Comparison of ENCODE assay signal across 33 cellular contexts in the genomic region with DNA sequence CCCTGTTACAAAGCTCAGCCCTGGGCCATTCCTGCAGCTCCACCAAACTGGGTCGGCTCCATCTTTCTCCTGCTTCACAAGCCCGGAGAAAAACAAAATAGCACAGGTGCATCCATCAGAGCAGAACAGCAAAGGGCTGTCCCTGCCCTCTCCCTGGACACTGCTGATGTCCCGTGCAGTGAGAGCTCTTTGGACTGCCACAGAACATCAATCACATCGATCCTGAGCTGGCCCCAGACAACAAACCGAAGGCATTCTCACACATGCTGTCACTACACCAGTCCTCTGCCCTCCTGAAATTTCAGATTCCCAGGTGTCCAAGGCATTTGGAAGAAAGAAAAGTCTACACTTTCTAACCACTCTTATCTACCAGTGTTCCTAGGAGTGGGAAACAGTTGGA.
"Had no signal": no experiment of that assay in that cellular context is flagged by ENCODE, and none has a peak within 500 bp of the region (broad histone marks: within the 10 kb centered on the region; RNA-seq: fewer than 3 reads in every experiment).

No MANE protein-coding gene starts in this region.

- H3K27ac Mint-ChIP-seq: activated CD4-positive, alpha-beta memory T cell treated with anti-CD3 and anti-CD28 coated beads, Interleukin-2, amount 10 ng/mL, durations not matched to agents 7 days and 5 days; activated CD4-positive, alpha-beta T cell treated with anti-CD3 and anti-CD28 coated beads, Interleukin-2, amount 10 ng/mL, durations not matched to agents 7 days and 5 days; activated naive CD4-positive, alpha-beta T cell treated with anti-CD3 and anti-CD28 coated beads, Interleukin-2, amount 50 U/mL, for 24 hours; activated naive CD8-positive, alpha-beta T cell treated with anti-CD3 and anti-CD28 coated beads, Interleukin-2, amount 50 U/mL, for 24 hours; activated T-helper 2 cell treated with anti-CD3 and anti-CD28 coated beads, Interferon-gamma antibody, Interleukin-2, Interleukin-4, amounts not matched to agents 10 μg/mL and 5 μg/mL and 100 μg/mL, durations not matched to agents 14 hours and 24 hours and 36 hours; dendritic cell treated with granulocyte-macrophage colony-stimulating factor and Interleukin-4, amounts not matched to agents 40 ng/mL and 50 ng/mL, for 4 days; endodermal cell; immature natural killer cell; T-helper 1 cell treated with Interleukin-12 subunit alpha and Interleukin-12 subunit beta and Interleukin-4 antibody, amounts not matched to agents 30 μg/mL and 1 μg/mL, for 36 hours; type B pancreatic cell had no signal

- ATAC-seq: activated CD4-positive, CD25-positive, alpha-beta regulatory T cell treated with anti-CD3 and anti-CD28 coated beads, Interleukin-2, amount 50 U/mL, for 24 hours; activated naive CD8-positive, alpha-beta T cell treated with anti-CD3 and anti-CD28 coated beads, Interleukin-2, amount 50 U/mL, for 24 hours; activated T-cell treated with anti-CD3 and anti-CD28 coated beads, Interleukin-2, amount 50 U/mL, for 4 hours; foreskin keratinocyte; left colon; mucosa of descending colon; stimulated activated naive CD8-positive, alpha-beta T cell treated with anti-CD3 and anti-CD28 coated beads, Interleukin-15, Interleukin-2, amounts not matched to agents 100 U/mL and 50 U/mL, for 24 hours had no signal

- H3K4me3 Mint-ChIP-seq: activated CD4-positive, alpha-beta memory T cell treated with anti-CD3 and anti-CD28 coated beads, Interleukin-2, amount 10 ng/mL, durations not matched to agents 7 days and 5 days; activated CD4-positive, alpha-beta T cell treated with anti-CD3 and anti-CD28 coated beads, Interleukin-2, amount 10 ng/mL, durations not matched to agents 7 days and 5 days; activated naive CD4-positive, alpha-beta T cell treated with anti-CD3 and anti-CD28 coated beads, Interleukin-2, amount 50 U/mL, for 24 hours; activated naive CD8-positive, alpha-beta T cell treated with anti-CD3 and anti-CD28 coated beads, Interleukin-2, amount 50 U/mL, for 24 hours; activated T-cell treated with anti-CD3 and anti-CD28 coated beads, Interleukin-2, amount 50 U/mL, for 4 hours; dendritic cell treated with granulocyte-macrophage colony-stimulating factor and Interleukin-4, amounts not matched to agents 40 ng/mL and 50 ng/mL, for 4 days; endodermal cell; immature natural killer cell; T-helper 1 cell treated with Interleukin-12 subunit alpha and Interleukin-12 subunit beta and Interleukin-4 antibody, amounts not matched to agents 30 μg/mL and 1 μg/mL, for 36 hours; type B pancreatic cell had no signal

- H3K9me3 ChIP-seq: breast epithelium, testis, uterus had no signal

- H3K4me3 ChIP-seq: breast epithelium, esophagus muscularis mucosa, heart left ventricle, lung, mucosa of descending colon, skin epidermis, testis, uterus had no signal

- H3K4me1 Mint-ChIP-seq: activated CD4-positive, alpha-beta memory T cell treated with anti-CD3 and anti-CD28 coated beads, Interleukin-2, amount 10 ng/mL, durations not matched to agents 7 days and 5 days; activated CD4-positive, alpha-beta T cell treated with anti-CD3 and anti-CD28 coated beads, Interleukin-2, amount 10 ng/mL, durations not matched to agents 7 days and 5 days; activated naive CD4-positive, alpha-beta T cell treated with anti-CD3 and anti-CD28 coated beads, Interleukin-2, amount 50 U/mL, for 24 hours; activated naive CD8-positive, alpha-beta T cell treated with anti-CD3 and anti-CD28 coated beads, Interleukin-2, amount 50 U/mL, for 24 hours; endodermal cell; immature natural killer cell had no signal

- H3K36me3 ChIP-seq: breast epithelium, esophagus muscularis mucosa, heart left ventricle, uterus, WERI-Rb-1 had no signal

- H3K36me3 Mint-ChIP-seq: activated naive CD4-positive, alpha-beta T cell treated with anti-CD3 and anti-CD28 coated beads, Interleukin-2, amount 50 U/mL, for 24 hours; immature natural killer cell had no signal

- H3K4me1 ChIP-seq: breast epithelium, foreskin keratinocyte, testis, uterus had no signal

- DNase-seq: activated CD4-positive, alpha-beta memory T cell treated with anti-CD3 and anti-CD28 coated beads, Interleukin-2, amount 10 ng/mL, durations not matched to agents 7 days and 5 days; activated CD4-positive, alpha-beta T cell treated with anti-CD3 and anti-CD28 coated beads, Interleukin-2, amount 10 ng/mL, durations not matched to agents 7 days and 5 days; activated naive CD8-positive, alpha-beta T cell treated with anti-CD3 and anti-CD28 coated beads, Interleukin-2, amount 50 U/mL, for 24 hours; activated T-cell treated with anti-CD3 and anti-CD28 coated beads, Interleukin-2, amount 50 U/mL, for 4 hours; amygdala; central memory CD4-positive, alpha-beta T cell; endodermal cell; foreskin keratinocyte; heart left ventricle; hypothalamus; immature natural killer cell; kidney; left colon; mesendoderm; mucosa of descending colon; right cardiac atrium; stimulated activated CD4-positive, alpha-beta T cell treated with anti-CD3 and anti-CD28 coated beads, Interleukin-12 subunit alpha, Interleukin-12 subunit beta, amount 100 ng/mL, for 4 hours; stimulated activated CD4-positive, alpha-beta T cell treated with anti-CD3 and anti-CD28 coated beads, Interleukin-4, amount 100 ng/mL, for 1 hour; stimulated activated naive CD8-positive, alpha-beta T cell treated with anti-CD3 and anti-CD28 coated beads, Interleukin-15, Interleukin-2, amounts not matched to agents 100 U/mL and 50 U/mL, for 24 hours; T-helper 9 cell; testis; uterus; WERI-Rb-1 had no signal

- H3K27me3 ChIP-seq: breast epithelium, esophagus muscularis mucosa, foreskin keratinocyte, heart left ventricle, testis, uterus had no signal

- H3K27ac ChIP-seq: breast epithelium, esophagus muscularis mucosa, foreskin keratinocyte, skin epidermis, testis, uterus, WERI-Rb-1 had no signal

- H3K27me3 Mint-ChIP-seq: activated naive CD4-positive, alpha-beta T cell treated with anti-CD3 and anti-CD28 coated beads, Interleukin-2, amount 50 U/mL, for 24 hours; activated naive CD8-positive, alpha-beta T cell treated with anti-CD3 and anti-CD28 coated beads, Interleukin-2, amount 50 U/mL, for 24 hours; type B pancreatic cell had no signal

- H3K9me3 Mint-ChIP-seq: activated CD4-positive, alpha-beta memory T cell treated with anti-CD3 and anti-CD28 coated beads, Interleukin-2, amount 10 ng/mL, durations not matched to agents 7 days and 5 days; activated CD4-positive, alpha-beta T cell treated with anti-CD3 and anti-CD28 coated beads, Interleukin-2, amount 10 ng/mL, durations not matched to agents 7 days and 5 days; activated naive CD4-positive, alpha-beta T cell treated with anti-CD3 and anti-CD28 coated beads, Interleukin-2, amount 50 U/mL, for 24 hours; activated naive CD8-positive, alpha-beta T cell treated with anti-CD3 and anti-CD28 coated beads, Interleukin-2, amount 50 U/mL, for 24 hours; activated T-cell treated with anti-CD3 and anti-CD28 coated beads, Interleukin-2, amount 50 U/mL, for 4 hours; activated T-helper 2 cell treated with anti-CD3 and anti-CD28 coated beads, Interferon-gamma antibody, Interleukin-2, Interleukin-4, amounts not matched to agents 10 μg/mL and 5 μg/mL and 100 μg/mL, durations not matched to agents 14 hours and 24 hours and 36 hours; dendritic cell treated with granulocyte-macrophage colony-stimulating factor and Interleukin-4, amounts not matched to agents 40 ng/mL and 50 ng/mL, for 4 days; immature natural killer cell; T-helper 1 cell treated with Interleukin-12 subunit alpha and Interleukin-12 subunit beta and Interleukin-4 antibody, amounts not matched to agents 30 μg/mL and 1 μg/mL, for 36 hours had no signal
